ENCODE assay signal across 2 cellular contexts in the genomic region with DNA sequence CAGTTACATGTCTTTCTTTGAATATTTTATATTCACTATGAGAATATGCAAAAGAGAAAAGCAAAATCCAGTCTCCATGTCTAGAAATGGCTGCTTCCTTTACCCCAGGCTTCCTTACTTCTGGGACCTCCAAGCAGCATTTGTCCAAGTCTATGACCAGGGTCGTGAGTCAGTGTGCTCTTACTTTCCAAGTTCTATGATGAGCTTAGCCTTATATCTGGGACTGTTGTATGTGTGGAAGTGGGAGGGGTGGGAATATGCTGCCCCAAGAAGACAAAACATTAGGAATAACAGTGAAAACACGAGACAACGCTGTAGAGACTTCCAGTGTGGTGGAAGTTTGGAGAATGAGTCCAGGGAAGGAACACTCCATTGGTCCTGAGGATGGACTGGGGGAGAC.
TF ChIP-seq lines count a peak whose summit lies in the region.

No MANE protein-coding gene starts in this region.

TF ChIP-seq in WTC11, 78 proteins besides CTCF, POLR2A, EP300 and RAD21:
- TF ChIP-seq, protein P1, sequence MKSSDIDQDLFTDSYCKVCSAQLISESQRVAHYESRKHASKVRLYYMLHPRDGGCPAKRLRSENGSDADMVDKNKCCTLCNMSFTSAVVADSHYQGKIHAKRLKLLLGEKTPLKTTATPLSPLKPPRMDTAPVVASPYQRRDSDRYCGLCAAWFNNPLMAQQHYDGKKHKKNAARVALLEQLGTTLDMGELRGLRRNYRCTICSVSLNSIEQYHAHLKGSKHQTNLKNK (CRISPR knock-in tag; IDR thresholded peaks at IDR 0.05): no peak
- TF ChIP-seq, protein P2, sequence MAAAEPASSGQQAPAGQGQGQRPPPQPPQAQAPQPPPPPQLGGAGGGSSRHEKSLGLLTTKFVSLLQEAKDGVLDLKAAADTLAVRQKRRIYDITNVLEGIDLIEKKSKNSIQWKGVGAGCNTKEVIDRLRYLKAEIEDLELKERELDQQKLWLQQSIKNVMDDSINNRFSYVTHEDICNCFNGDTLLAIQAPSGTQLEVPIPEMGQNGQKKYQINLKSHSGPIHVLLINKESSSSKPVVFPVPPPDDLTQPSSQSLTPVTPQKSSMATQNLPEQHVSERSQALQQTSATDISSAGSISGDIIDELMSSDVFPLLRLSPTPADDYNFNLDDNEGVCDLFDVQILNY (CRISPR knock-in tag; IDR thresholded peaks at IDR 0.05): no peak
- TF ChIP-seq RELA (CRISPR knock-in tag; IDR thresholded peaks at IDR 0.05; ENCODE audit: borderline replicate concordance): no peak
- no peak for TF ChIP-seq RORB (CRISPR knock-in tag; IDR thresholded peaks at IDR 0.05)
- no peak for TF ChIP-seq MXD4 (CRISPR knock-in tag; IDR thresholded peaks at IDR 0.05; ENCODE audit: borderline replicate concordance)
- no peak for TF ChIP-seq HMGA2 (CRISPR knock-in tag; IDR thresholded peaks at IDR 0.05)
- TF ChIP-seq, protein P3, sequence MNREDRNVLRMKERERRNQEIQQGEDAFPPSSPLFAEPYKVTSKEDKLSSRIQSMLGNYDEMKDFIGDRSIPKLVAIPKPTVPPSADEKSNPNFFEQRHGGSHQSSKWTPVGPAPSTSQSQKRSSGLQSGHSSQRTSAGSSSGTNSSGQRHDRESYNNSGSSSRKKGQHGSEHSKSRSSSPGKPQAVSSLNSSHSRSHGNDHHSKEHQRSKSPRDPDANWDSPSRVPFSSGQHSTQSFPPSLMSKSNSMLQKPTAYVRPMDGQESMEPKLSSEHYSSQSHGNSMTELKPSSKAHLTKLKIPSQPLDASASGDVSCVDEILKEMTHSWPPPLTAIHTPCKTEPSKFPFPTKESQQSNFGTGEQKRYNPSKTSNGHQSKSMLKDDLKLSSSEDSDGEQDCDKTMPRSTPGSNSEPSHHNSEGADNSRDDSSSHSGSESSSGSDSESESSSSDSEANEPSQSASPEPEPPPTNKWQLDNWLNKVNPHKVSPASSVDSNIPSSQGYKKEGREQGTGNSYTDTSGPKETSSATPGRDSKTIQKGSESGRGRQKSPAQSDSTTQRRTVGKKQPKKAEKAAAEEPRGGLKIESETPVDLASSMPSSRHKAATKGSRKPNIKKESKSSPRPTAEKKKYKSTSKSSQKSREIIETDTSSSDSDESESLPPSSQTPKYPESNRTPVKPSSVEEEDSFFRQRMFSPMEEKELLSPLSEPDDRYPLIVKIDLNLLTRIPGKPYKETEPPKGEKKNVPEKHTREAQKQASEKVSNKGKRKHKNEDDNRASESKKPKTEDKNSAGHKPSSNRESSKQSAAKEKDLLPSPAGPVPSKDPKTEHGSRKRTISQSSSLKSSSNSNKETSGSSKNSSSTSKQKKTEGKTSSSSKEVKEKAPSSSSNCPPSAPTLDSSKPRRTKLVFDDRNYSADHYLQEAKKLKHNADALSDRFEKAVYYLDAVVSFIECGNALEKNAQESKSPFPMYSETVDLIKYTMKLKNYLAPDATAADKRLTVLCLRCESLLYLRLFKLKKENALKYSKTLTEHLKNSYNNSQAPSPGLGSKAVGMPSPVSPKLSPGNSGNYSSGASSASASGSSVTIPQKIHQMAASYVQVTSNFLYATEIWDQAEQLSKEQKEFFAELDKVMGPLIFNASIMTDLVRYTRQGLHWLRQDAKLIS (CRISPR knock-in tag; IDR thresholded peaks at IDR 0.05; ENCODE audit: borderline replicate concordance): no peak
- TF ChIP-seq ZNF232 (CRISPR knock-in tag; IDR thresholded peaks at IDR 0.05): no peak

TF ChIP-seq in H1, 55 proteins besides CTCF, POLR2A, EP300 and RAD21:
- TF ChIP-seq BACH1 (IDR thresholded peaks at IDR 0.05; ENCODE audit: low read length): no peak
- TF ChIP-seq HDAC6 (IDR thresholded peaks at IDR 0.05; ENCODE audit: low read depth, low read length): no peak
- no peak for TF ChIP-seq RFX5 (IDR thresholded peaks at IDR 0.05; ENCODE audit: borderline replicate concordance, low read depth, low read length)
- no peak for TF ChIP-seq SIX5 (IDR thresholded peaks at IDR 0.05; ENCODE audit: low read depth, low read length)
